Comparison of ENCODE assay signal across 1 cellular context in genomic region chr3:23938657-23939056, GRCh38.
TF ChIP-seq lines count a peak whose summit lies in the region.

No MANE protein-coding gene starts in this region.

TF ChIP-seq in K562, 482 proteins besides CTCF, POLR2A, EP300 and RAD21 (continued from another document and continues in another):
- TF ChIP-seq RERE (CRISPR knock-in tag; IDR thresholded peaks at IDR 0.05; ENCODE audit: borderline replicate concordance) (no peak), PHB2 (IDR thresholded peaks at IDR 0.05; ENCODE audit: low read depth) (no peak), CHAMP1 (IDR thresholded peaks at IDR 0.05) (0 out of 2 replicates have a peak, but pooled peaks have one; percentile 15), CEBPG (CRISPR knock-in tag; IDR thresholded peaks at IDR 0.05) (peak; percentile 95), CEBPG (tag; conservative IDR thresholded peaks at IDR 0.05 in 1 of 2, IDR thresholded peaks at IDR 0.05 in 1 of 2) (peak; percentile 57 to 73), ZNF134 (CRISPR knock-in tag; conservative IDR thresholded peaks at IDR 0.05) (no peak), ZNF707 (CRISPR knock-in tag; conservative IDR thresholded peaks at IDR 0.05) (no peak), PCBP1 (IDR thresholded peaks at IDR 0.05; ENCODE audit: low read depth, low read length, poor library complexity, severe bottlenecking) (no peak), CXXC5 (CRISPR knock-in tag; IDR thresholded peaks at IDR 0.05) (peak; percentile 35), ATF3 (IDR thresholded peaks at IDR 0.05) (peak; percentile 93), ATF3 (CRISPR knock-in tag; conservative IDR thresholded peaks at IDR 0.05) (no peak), ZNF639 (CRISPR knock-in tag; conservative IDR thresholded peaks at IDR 0.05 in 1 of 2, IDR thresholded peaks at IDR 0.05 in 1 of 2) (no peak), FOXA1 (IDR thresholded peaks at IDR 0.05; ENCODE audit: borderline replicate concordance) (no peak), JUND (IDR thresholded peaks at IDR 0.05; ENCODE audit: borderline replicate concordance, low read depth, low read length) (0 out of 2 replicates have a peak, but pooled peaks have one; percentile 9), JUND (tag; IDR thresholded peaks at IDR 0.05; ENCODE audit: borderline replicate concordance, low read depth, low read length) (no peak), TEAD4 (IDR thresholded peaks at IDR 0.05; ENCODE audit: low read length) (peak; percentile 53; the same call in 1 of the 2 replicates), TEAD4 (CRISPR knock-in tag; IDR thresholded peaks at IDR 0.05; ENCODE audit: borderline replicate concordance) (no peak), POLR2H (tag; IDR thresholded peaks at IDR 0.05; ENCODE audit: low read depth) (no peak), TARDBP (IDR thresholded peaks at IDR 0.05) (no peak), TAF1 (IDR thresholded peaks at IDR 0.05; ENCODE audit: control insufficient read depth, extremely low read depth, insufficient read depth, low read length, severe bottlenecking) (no peak), IRF2 (CRISPR knock-in tag; IDR thresholded peaks at IDR 0.05) (no peak), PYGO2 (tag; IDR thresholded peaks at IDR 0.05) (no peak), TRIM24 (IDR thresholded peaks at IDR 0.05) (peak; percentile 79), NR2C2 (CRISPR knock-in tag; IDR thresholded peaks at IDR 0.05) (no peak), NR2C2 (tag; IDR thresholded peaks at IDR 0.05) (no peak), MGA (IDR thresholded peaks at IDR 0.05) (0 out of 2 replicates have a peak, but pooled peaks have one; percentile 17), EHMT2 (IDR thresholded peaks at IDR 0.05) (peak; percentile 21; the same call in 1 of the 2 replicates), ARID1B (IDR thresholded peaks at IDR 0.05) (peak; percentile 62), MAX (CRISPR knock-in tag; IDR thresholded peaks at IDR 0.05) (peak; percentile 40; the same call in 1 of the 2 replicates), CBFA2T2 (conservative IDR thresholded peaks at IDR 0.05) (peak; percentile 43), C11orf30 (IDR thresholded peaks at IDR 0.05; ENCODE audit: low read depth) (no peak), E2F3 (CRISPR knock-in tag; IDR thresholded peaks at IDR 0.05) (no peak), SMARCB1 (IDR thresholded peaks at IDR 0.05; ENCODE audit: insufficient read length, low read depth) (no peak), DMBX1 (CRISPR knock-in tag; IDR thresholded peaks at IDR 0.05; ENCODE audit: borderline replicate concordance) (peak; percentile 24; the same call in 1 of the 2 replicates), GABPB1 (CRISPR knock-in tag; IDR thresholded peaks at IDR 0.05) (no peak)
- TF ChIP-seq, protein P1, sequence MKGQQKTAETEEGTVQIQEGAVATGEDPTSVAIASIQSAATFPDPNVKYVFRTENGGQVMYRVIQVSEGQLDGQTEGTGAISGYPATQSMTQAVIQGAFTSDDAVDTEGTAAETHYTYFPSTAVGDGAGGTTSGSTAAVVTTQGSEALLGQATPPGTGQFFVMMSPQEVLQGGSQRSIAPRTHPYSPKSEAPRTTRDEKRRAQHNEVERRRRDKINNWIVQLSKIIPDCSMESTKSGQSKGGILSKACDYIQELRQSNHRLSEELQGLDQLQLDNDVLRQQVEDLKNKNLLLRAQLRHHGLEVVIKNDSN (CRISPR knock-in tag; IDR thresholded peaks at IDR 0.05), result peak; percentile 60; the same call in 1 of the 2 replicates
- TF ChIP-seq, protein P2, sequence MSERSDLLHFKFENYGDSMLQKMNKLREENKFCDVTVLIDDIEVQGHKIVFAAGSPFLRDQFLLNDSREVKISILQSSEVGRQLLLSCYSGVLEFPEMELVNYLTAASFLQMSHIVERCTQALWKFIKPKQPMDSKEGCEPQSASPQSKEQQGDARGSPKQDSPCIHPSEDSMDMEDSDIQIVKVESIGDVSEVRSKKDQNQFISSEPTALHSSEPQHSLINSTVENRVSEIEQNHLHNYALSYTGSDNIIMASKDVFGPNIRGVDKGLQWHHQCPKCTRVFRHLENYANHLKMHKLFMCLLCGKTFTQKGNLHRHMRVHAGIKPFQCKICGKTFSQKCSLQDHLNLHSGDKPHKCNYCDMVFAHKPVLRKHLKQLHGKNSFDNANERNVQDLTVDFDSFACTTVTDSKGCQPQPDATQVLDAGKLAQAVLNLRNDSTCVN (CRISPR knock-in tag; IDR thresholded peaks at IDR 0.05), result no peak
